In genomic region chr4:26372525-26373172, GRCh38 we compare ENCODE assay signal across 8 cellular contexts. TPM values are rescaled to one million over a fixed set of nuclear protein-coding genes. Genes with fewer than 3 reads are reported as not detected.
A peak's percentile ranks its signal among the peaks of the same experiment; 100 is the strongest.
DNase-seq lines count a peak whose midpoint lies in the region; ATAC-seq lines count a peak whose summit lies in the region.

No MANE protein-coding gene starts in this region.

- DNase-seq in CD4-positive, alpha-beta memory T cell: peak; percentile 70 to 77 (median 73)
- DNase-seq in NCI-H510A (lab: John Stamatoyannopoulos, UW) (peak; percentile 58), fibroblast of the conjunctiva (ENCODE audit: low read depth) (peak; percentile 9)
- peak; percentile 78 for DNase-seq in activated CD8-positive, alpha-beta T cell treated with anti-CD3 and anti-CD28 coated beads, Interleukin-2, amount 10 ng/mL, durations not matched to agents 7 days and 5 days
- DNase-seq in stimulated activated CD4-positive, alpha-beta T cell treated with anti-CD3 and anti-CD28 coated beads, Interleukin-4, amount 100 ng/mL, for 24 hours: peak; percentile 48
- no peak for DNase-seq in effector CD8-positive, alpha-beta T cell (lab: John Stamatoyannopoulos, UW)

- no peaks in the 10 kb centered on the region for H3K9me3 Mint-ChIP-seq in CD4-positive, alpha-beta memory T cell
- no peaks in the 10 kb centered on the region for H3K9me3 Mint-ChIP-seq in activated CD8-positive, alpha-beta T cell treated with anti-CD3 and anti-CD28 coated beads, Interleukin-2, amount 10 ng/mL, durations not matched to agents 7 days and 5 days (ENCODE audit: insufficient read depth)

- H3K4me1 Mint-ChIP-seq in CD4-positive, alpha-beta memory T cell: peaks cover 29 to 63% (median 38%) of the 10 kb centered on the region in 4 donors
- H3K4me1 Mint-ChIP-seq in activated CD8-positive, alpha-beta T cell treated with anti-CD3 and anti-CD28 coated beads, Interleukin-2, amount 10 ng/mL, durations not matched to agents 7 days and 5 days (ENCODE audit: low read depth): peaks cover 36% of the 10 kb centered on the region

- peak overlapping the region in 6 of 8 donors; percentile 11 to 73 (median 41) for H3K4me3 Mint-ChIP-seq in CD4-positive, alpha-beta memory T cell
- H3K4me3 Mint-ChIP-seq in activated CD8-positive, alpha-beta T cell treated with anti-CD3 and anti-CD28 coated beads, Interleukin-2, amount 10 ng/mL, durations not matched to agents 7 days and 5 days: no peak overlapping the region

- POLR2A ChIA-PET in CD4-positive, alpha-beta memory T cell (lab: Charles Lee; ENCODE audit: partially characterized antibody): interaction anchor here (1.0 to 1.9 kb wide), 5 partner anchors 16 to 459 kb away, joined by 3 to 6 read pairs (median 3); no protein-coding TSS in a partner anchor
- POLR2A ChIA-PET in activated CD8-positive, alpha-beta T cell treated with anti-CD3 and anti-CD28 coated beads, Interleukin-2, amount 10 ng/mL, durations not matched to agents 7 days and 5 days (lab: Charles Lee): interaction anchor here (1.1 kb wide), 1 partner anchor 18 kb away, joined by 4 read pairs; no protein-coding TSS in a partner anchor

- peak overlapping the region in 4 of 7 donors; percentile 19 to 65 (median 44) for H3K27ac Mint-ChIP-seq in CD4-positive, alpha-beta memory T cell
- H3K27ac Mint-ChIP-seq in activated CD8-positive, alpha-beta T cell treated with anti-CD3 and anti-CD28 coated beads, Interleukin-2, amount 10 ng/mL, durations not matched to agents 7 days and 5 days: peak overlapping the region; percentile 45

- no peaks in the 10 kb centered on the region for H3K9me3 ChIP-seq in CD4-positive, alpha-beta memory T cell (ENCODE audit: control insufficient read depth in 1 of 2, low read length in 2 of 2)

- H3K27ac ChIP-seq in CD4-positive, alpha-beta memory T cell (ENCODE audit: low read depth, low read length): no peak overlapping the region

- H3K4me3 ChIP-seq in CD4-positive, alpha-beta memory T cell (ENCODE audit: low read length in 2 of 2): no peak overlapping the region

- CTCF ChIA-PET in CD4-positive, alpha-beta memory T cell (lab: Charles Lee; ENCODE audit: partially characterized antibody): interaction anchor here (0.6 to 2.1 kb wide), 9 partner anchors 11 to 290 kb away, joined by 3 to 7 read pairs (median 4); no protein-coding TSS in a partner anchor
- CTCF ChIA-PET in activated CD8-positive, alpha-beta T cell treated with anti-CD3 and anti-CD28 coated beads, Interleukin-2, amount 10 ng/mL, durations not matched to agents 7 days and 5 days (lab: Charles Lee): interaction anchor here (0.7 to 1.8 kb wide), 9 partner anchors 10 to 385 kb away, joined by 3 to 14 read pairs (median 4); no protein-coding TSS in a partner anchor

- peaks cover 30% of the 10 kb centered on the region for H3K4me1 ChIP-seq in CD4-positive, alpha-beta memory T cell (ENCODE audit: insufficient read depth, low read length)

- no peaks in the 10 kb centered on the region for H3K27me3 ChIP-seq in CD4-positive, alpha-beta memory T cell (ENCODE audit: insufficient read depth, low read length)

- H3K36me3 ChIP-seq in CD4-positive, alpha-beta memory T cell (ENCODE audit: insufficient read depth, low read length): no peaks in the 10 kb centered on the region

- peaks cover 11 to 19% of the 10 kb centered on the region in 2 donors for H3K36me3 Mint-ChIP-seq in CD4-positive, alpha-beta memory T cell
- H3K36me3 Mint-ChIP-seq in activated CD8-positive, alpha-beta T cell treated with anti-CD3 and anti-CD28 coated beads, Interleukin-2, amount 10 ng/mL, durations not matched to agents 7 days and 5 days (ENCODE audit: low read depth): peaks cover 33% of the 10 kb centered on the region

- no peaks in the 10 kb centered on the region for H3K27me3 Mint-ChIP-seq in CD4-positive, alpha-beta memory T cell
- H3K27me3 Mint-ChIP-seq in activated CD8-positive, alpha-beta T cell treated with anti-CD3 and anti-CD28 coated beads, Interleukin-2, amount 10 ng/mL, durations not matched to agents 7 days and 5 days (ENCODE audit: low read depth): no peaks in the 10 kb centered on the region

- intact Hi-C loops in CD4-positive, alpha-beta memory T cell (cut with micrococcal nuclease): loop anchor here (5.0 kb wide), 2 partner anchors 40 to 490 kb away; partner anchors contain the start of gene STIM2

- ATAC-seq in GM19023 (IDR thresholded peaks at IDR 0.05; ENCODE audit: unreplicated experiment): peak; percentile 88
- peak; percentile 92 for ATAC-seq in HG03135 (IDR thresholded peaks at IDR 0.05; ENCODE audit: unreplicated experiment)
- peak; percentile 89 for ATAC-seq in activated CD8-positive, alpha-beta T cell treated with anti-CD3 and anti-CD28 coated beads, Interleukin-2, amount 10 ng/mL, durations not matched to agents 7 days and 5 days

RNA-seq across cellular contexts. Expression of gene RBPJ, which starts 51.8 kb away (rescaled TPM):
- total RNA-seq in CD4-positive, alpha-beta memory T cell: 10 to 100 TPM; 75.2 to 90.6 TPM
- polyA plus RNA-seq in CD4-positive, alpha-beta memory T cell: 10 to 100 TPM; 92.4 to 96.3 TPM
- total RNA-seq in activated CD8-positive, alpha-beta T cell treated with anti-CD3 and anti-CD28 coated beads, Interleukin-2, amount 10 ng/mL, durations not matched to agents 7 days and 5 days: 10 to 100 TPM; 61.7 to 72.3 TPM
